In genomic region chr7:43619213-43620012, GRCh38 we compare ENCODE assay signal across 25 cellular contexts. TPM values are rescaled to one million over a fixed set of nuclear protein-coding genes. Genes with fewer than 3 reads are reported as not detected.
DNase-seq lines count a peak whose midpoint lies in the region; ATAC-seq and TF ChIP-seq lines count a peak whose summit lies in the region.
"Had no signal": no experiment of that assay in that cellular context is flagged by ENCODE, and none has a peak within 500 bp of the region (broad histone marks: within the 10 kb centered on the region; RNA-seq: fewer than 3 reads in every experiment).

No MANE protein-coding gene starts in this region.

- no peaks in the 10 kb centered on the region for H3K9me3 Mint-ChIP-seq in stimulated activated naive CD8-positive, alpha-beta T cell treated with anti-CD3 and anti-CD28 coated beads, Interleukin-15, amount 100 ng/mL, for 72 hours
- H3K9me3 Mint-ChIP-seq: activated CD8-positive, alpha-beta T cell treated with anti-CD3 and anti-CD28 coated beads for 36 hours; activated naive CD8-positive, alpha-beta T cell treated with anti-CD3 and anti-CD28 coated beads, Interleukin-2, amount 10 ng/mL, durations not matched to agents 7 days and 5 days; HFFc6; natural killer cell had no signal

- H3K36me3 ChIP-seq in cardiac muscle cell (peaks cover 4% of the 10 kb centered on the region), aorta (ENCODE audit: control insufficient read depth in 1 of 2, insufficient read depth in 2 of 2, low read length in 1 of 2) (peaks cover 0 to 5% of the 10 kb centered on the region in 2 donors), upper lobe of left lung (peaks cover 2 to 46% (median 11%) of the 10 kb centered on the region in 4 donors)
- H3K36me3 ChIP-seq: ovary had no signal

- H3K27me3 ChIP-seq in cardiac muscle cell (no peaks in the 10 kb centered on the region), aorta (ENCODE audit: control insufficient read depth in 1 of 2, insufficient read depth in 2 of 2, low read length in 1 of 2) (no peaks in the 10 kb centered on the region), upper lobe of left lung (no peaks in the 10 kb centered on the region)
- H3K27me3 ChIP-seq: dorsolateral prefrontal cortex, ovary, tibial artery had no signal

- intact Hi-C loops in cardiac septum (cut with DNase I) (no loop called here), aorta (cut with DNase I) (no loop called here)

- ATAC-seq in aorta (ENCODE audit: low FRiP score) (no peak), upper lobe of left lung (ENCODE audit: low FRiP score in 2 of 2) (no peak)
- ATAC-seq in stimulated activated naive CD8-positive, alpha-beta T cell treated with anti-CD3 and anti-CD28 coated beads, Interleukin-15, amount 100 ng/mL, for 72 hours: no peak
- ATAC-seq: activated CD8-positive, alpha-beta T cell treated with anti-CD3 and anti-CD28 coated beads for 36 hours; natural killer cell had no signal

- TF ChIP-seq CTCF in cardiac muscle cell (IDR thresholded peaks at IDR 0.05; ENCODE audit: low read depth, low read length) (no peak), fibroblast of mammary gland (conservative IDR thresholded peaks at IDR 0.05; ENCODE audit: control insufficient read depth, insufficient read depth, low read depth, low read length) (no peak), upper lobe of left lung (IDR thresholded peaks at IDR 0.05) (no peak)

- H3K4me1 Mint-ChIP-seq in stimulated activated naive CD8-positive, alpha-beta T cell treated with anti-CD3 and anti-CD28 coated beads, Interleukin-15, amount 100 ng/mL, for 72 hours: peaks cover 5% of the 10 kb centered on the region

- H3K27ac Mint-ChIP-seq in stimulated activated naive CD8-positive, alpha-beta T cell treated with anti-CD3 and anti-CD28 coated beads, Interleukin-15, amount 100 ng/mL, for 72 hours: no peak overlapping the region
- H3K27ac Mint-ChIP-seq: activated CD8-positive, alpha-beta T cell treated with anti-CD3 and anti-CD28 coated beads for 36 hours; activated naive CD8-positive, alpha-beta T cell treated with anti-CD3 and anti-CD28 coated beads, Interleukin-2, amount 10 ng/mL, durations not matched to agents 7 days and 5 days; HFFc6; natural killer cell had no signal

- DNase-seq in cardiac muscle cell (ENCODE audit: low read depth in 1 of 2, low spot score in 1 of 2): no peak
- DNase-seq in cardiac septum (ENCODE audit: low spot score): no peak
- peak; percentile 41 to 49 for DNase-seq in NCI-H526 (lab: John Stamatoyannopoulos, UW)
- DNase-seq in fibroblast of mammary gland (ENCODE audit: low read depth): peak; percentile 40
- no peak for DNase-seq in aorta
- DNase-seq in upper lobe of left lung: no peak
- DNase-seq in stimulated activated naive CD8-positive, alpha-beta T cell treated with anti-CD3 and anti-CD28 coated beads, Interleukin-15, amount 100 ng/mL, for 72 hours: no peak
- DNase-seq in NCI-H1930 (lab: John Stamatoyannopoulos, UW): no peak
- DNase-seq: activated CD8-positive, alpha-beta T cell treated with anti-CD3 and anti-CD28 coated beads for 36 hours; activated effector memory CD4-positive, alpha-beta T cell treated with anti-CD3 and anti-CD28 coated beads, Interleukin-2, amount 50 U/mL, for 16 hours; activated naive CD8-positive, alpha-beta T cell treated with anti-CD3 and anti-CD28 coated beads, Interleukin-2, amount 10 ng/mL, durations not matched to agents 7 days and 5 days; COR-L47; DMS79 treated with DMSO at 0.1 percent for 48 hours; dorsolateral prefrontal cortex; HFFc6; natural killer cell; NCI-H1092 treated with DMSO at 0.1 percent for 48 hours; NCI-H187; NCI-H748 treated with DMSO at 0.1 percent for 48 hours; ovary; small intestine; stimulated activated CD8-positive, alpha-beta memory T cell treated with anti-CD3 and anti-CD28 coated beads, Interleukin-4, amount 100 ng/mL, for 48 hours; T-helper 2 cell; tibial artery had no signal

- H3K27me3 Mint-ChIP-seq in stimulated activated naive CD8-positive, alpha-beta T cell treated with anti-CD3 and anti-CD28 coated beads, Interleukin-15, amount 100 ng/mL, for 72 hours: no peaks in the 10 kb centered on the region
- H3K27me3 Mint-ChIP-seq: activated CD8-positive, alpha-beta T cell treated with anti-CD3 and anti-CD28 coated beads for 36 hours; activated naive CD8-positive, alpha-beta T cell treated with anti-CD3 and anti-CD28 coated beads, Interleukin-2, amount 10 ng/mL, durations not matched to agents 7 days and 5 days had no signal

- no peak overlapping the region for H3K4me3 ChIP-seq in cardiac muscle cell
- no peak overlapping the region for H3K4me3 ChIP-seq in fibroblast of mammary gland (ENCODE audit: control insufficient read depth, low read depth, low read length)
- no peak overlapping the region for H3K4me3 ChIP-seq in aorta (ENCODE audit: low read length in 2 of 2)
- H3K4me3 ChIP-seq in upper lobe of left lung: no peak overlapping the region
- H3K4me3 ChIP-seq: dorsolateral prefrontal cortex, ovary, SK-N-MC, tibial artery had no signal

- 64 to 79% methylated on average over 4 of the region's 4 CpGs for WGBS in aorta, 2 donors
- WGBS in upper lobe of left lung, 2 donors: 87 to 91% methylated on average over 4 of the region's 4 CpGs

- H3K4me1 ChIP-seq in cardiac muscle cell (ENCODE audit: low read depth): peaks cover 12% of the 10 kb centered on the region
- H3K4me1 ChIP-seq in aorta (ENCODE audit: control insufficient read depth in 1 of 2, insufficient read depth in 2 of 2, low read length in 2 of 2): peaks cover 10 to 12% of the 10 kb centered on the region in 2 donors
- H3K4me1 ChIP-seq in upper lobe of left lung: peaks cover 0 to 13% (median 8%) of the 10 kb centered on the region in 4 donors

- no peak overlapping the region for H3K4me3 Mint-ChIP-seq in stimulated activated naive CD8-positive, alpha-beta T cell treated with anti-CD3 and anti-CD28 coated beads, Interleukin-15, amount 100 ng/mL, for 72 hours
- H3K4me3 Mint-ChIP-seq: activated CD8-positive, alpha-beta T cell treated with anti-CD3 and anti-CD28 coated beads for 36 hours; activated naive CD8-positive, alpha-beta T cell treated with anti-CD3 and anti-CD28 coated beads, Interleukin-2, amount 10 ng/mL, durations not matched to agents 7 days and 5 days; HFFc6; natural killer cell had no signal

- no peak for TF ChIP-seq EP300 in upper lobe of left lung (IDR thresholded peaks at IDR 0.05)

- H3K9me3 ChIP-seq in cardiac muscle cell (ENCODE audit: low read depth) (no peaks in the 10 kb centered on the region), aorta (ENCODE audit: control insufficient read depth, low read length) (no peaks in the 10 kb centered on the region), upper lobe of left lung (no peaks in the 10 kb centered on the region)
- H3K9me3 ChIP-seq: ovary, tibial artery had no signal

- TF ChIP-seq POLR2A in upper lobe of left lung (IDR thresholded peaks at IDR 0.05): no peak

- peak overlapping the region; percentile 8 for H3K27ac ChIP-seq in cardiac muscle cell
- H3K27ac ChIP-seq in aorta (ENCODE audit: low read depth in 1 of 2, low read length in 2 of 2): peak overlapping the region; percentile 33 to 76
- H3K27ac ChIP-seq in upper lobe of left lung: no peak overlapping the region
- H3K27ac ChIP-seq: dorsolateral prefrontal cortex, ovary, SK-N-MC had no signal

RNA-seq across cellular contexts. Expression of gene STK17A, which starts 36.5 kb away (rescaled TPM):
- 17.3 and 18.0 TPM in 2 replicates for total RNA-seq in cardiac muscle cell
- polyA plus RNA-seq in cardiac muscle cell: 24.5 and 30.4 TPM in 2 replicates
- 40.3 TPM for total RNA-seq in cardiac septum
- total RNA-seq in aorta: 10 to 100 TPM; 38.8 to 40.6 TPM
- 10 to 100 TPM; 15.9 to 19.3 TPM for polyA plus RNA-seq in aorta
- 10 to 100 TPM; 18.2 to 78.0 (median 38.6) TPM for total RNA-seq in upper lobe of left lung

Comparison
In these comparisons a context has a peak if more than half of its experiments do, and no peak if none do; other contexts are left out.
1. DNase-seq: peak in NCI-H526 (2 of 2) and fibroblast of mammary gland (single experiment); none in cardiac muscle cell (0 of 2), cardiac septum (single experiment), aorta (0 of 2), upper lobe of left lung (0 of 2), stimulated activated naive CD8-positive, alpha-beta T cell treated with anti-CD3 and anti-CD28 coated beads, Interleukin-15, amount 100 ng/mL, for 72 hours (0 of 2) and NCI-H1930 (0 of 2).
2. H3K27ac ChIP-seq: peak in cardiac muscle cell (single experiment) and aorta (2 of 2); none in upper lobe of left lung (0 of 4).